In genomic region chr20:57128051-57128757, GRCh38 we compare ENCODE assay signal across 18 cellular contexts.
DNase-seq lines count a peak whose midpoint lies in the region; ATAC-seq and TF ChIP-seq lines count a peak whose summit lies in the region.
"Had no signal": no experiment of that assay in that cellular context is flagged by ENCODE, and none has a peak within 500 bp of the region (broad histone marks: within the 10 kb centered on the region; RNA-seq: fewer than 3 reads in every experiment).

No MANE protein-coding gene starts in this region.

- no peak for TF ChIP-seq RAD21 in SK-N-SH (IDR thresholded peaks at IDR 0.05; ENCODE audit: low read length)

- H3K9me2 ChIP-seq in SK-N-SH = no peaks in the 10 kb centered on the region

- no peaks in the 10 kb centered on the region for H3K36me3 Mint-ChIP-seq in stimulated activated effector memory CD8-positive, alpha-beta T cell treated with anti-CD3 and anti-CD28 coated beads, Interleukin-12 subunit alpha, Interleukin-12 subunit beta, amount 100 ng/mL, for 72 hours
- H3K36me3 Mint-ChIP-seq: CD14-positive monocyte had no signal

- H2BK120ac ChIP-seq in neuronal stem cell (ENCODE audit: low read depth, low read length) = no peak overlapping the region

- H3K4me1 Mint-ChIP-seq in stimulated activated effector memory CD8-positive, alpha-beta T cell treated with anti-CD3 and anti-CD28 coated beads, Interleukin-12 subunit alpha, Interleukin-12 subunit beta, amount 100 ng/mL, for 72 hours = no peaks in the 10 kb centered on the region
- H3K4me1 Mint-ChIP-seq: CD14-positive monocyte had no signal

- peaks cover 1 to 49% (median 48%) of the 10 kb centered on the region in 10 experiments; a peak in 17 of 20 replicates for H3K4me1 ChIP-seq in BLaER1 treated with 17β-estradiol and CSF1 and Interleukin-3, amounts not matched to agents 10 nM and 100 nM
- peaks cover 26% of the 10 kb centered on the region for H3K4me1 ChIP-seq in NT2/D1 (ENCODE audit: insufficient read depth, insufficient read length)
- H3K4me1 ChIP-seq in right cardiac atrium (ENCODE audit: control insufficient read depth, insufficient read depth, low read length) = no peaks in the 10 kb centered on the region
- H3K4me1 ChIP-seq in neuronal stem cell (ENCODE audit: control insufficient read depth in 2 of 2, insufficient read depth in 1 of 2, low read depth in 1 of 2, low read length in 2 of 2) = peaks cover 0 to 17% of the 10 kb centered on the region in 2 donors
- no peaks in the 10 kb centered on the region; a peak in 1 of 4 replicates for H3K4me1 ChIP-seq in SK-N-SH (ENCODE audit: control insufficient read depth in 1 of 2, insufficient read depth in 2 of 2, low read depth in 1 of 2, low read length in 1 of 2)
- H3K4me1 ChIP-seq: HAP-1, SJSA1 had no signal

- peaks cover 0 to 3% (median 0%) of the 10 kb centered on the region in 11 experiments; a peak in 1 of 22 replicates for H3K27me3 ChIP-seq in BLaER1 treated with 17β-estradiol and CSF1 and Interleukin-3, amounts not matched to agents 10 nM and 100 nM
- H3K27me3 ChIP-seq in NT2/D1 (ENCODE audit: insufficient read depth, insufficient read length) = peaks cover 12% of the 10 kb centered on the region
- no peaks in the 10 kb centered on the region for H3K27me3 ChIP-seq in right cardiac atrium (ENCODE audit: control insufficient read depth, insufficient read depth)
- H3K27me3 ChIP-seq in neuronal stem cell (ENCODE audit: control insufficient read depth in 3 of 3, insufficient read depth in 3 of 3, low read depth in 1 of 3, low read length in 3 of 3) = peaks cover 0 to 18% (median 0%) of the 10 kb centered on the region in 3 experiments
- H3K27me3 ChIP-seq in SK-N-SH (ENCODE audit: insufficient read depth) = no peaks in the 10 kb centered on the region
- H3K27me3 ChIP-seq: SJSA1 had no signal

- H3K79me2 ChIP-seq in SK-N-SH (ENCODE audit: insufficient read depth) = no peaks in the 10 kb centered on the region

- no peak for TF ChIP-seq CTCF in SK-N-SH (IDR thresholded peaks at IDR 0.05)

- H3K27ac Mint-ChIP-seq in stimulated activated effector memory CD8-positive, alpha-beta T cell treated with anti-CD3 and anti-CD28 coated beads, Interleukin-12 subunit alpha, Interleukin-12 subunit beta, amount 100 ng/mL, for 72 hours = no peak overlapping the region

- H2BK12ac ChIP-seq in neuronal stem cell (ENCODE audit: low read length) = no peak overlapping the region

- no peak for TF ChIP-seq EP300 in SK-N-SH (IDR thresholded peaks at IDR 0.05; ENCODE audit: borderline replicate concordance in 1 of 2, low read depth in 1 of 2, low read length in 1 of 2)

- H2BK15ac ChIP-seq in neuronal stem cell (ENCODE audit: low read length) = no peak overlapping the region

- no peak overlapping the region for H2BK5ac ChIP-seq in neuronal stem cell (ENCODE audit: low read length)

- H4K20me1 ChIP-seq in BLaER1 treated with 17β-estradiol and CSF1 and Interleukin-3, amounts not matched to agents 10 nM and 100 nM = 0 out of 22 replicates have a peak, but pooled peaks cover 0 to 4% (median 0%) of the 10 kb centered on the region in 11 experiments
- no peaks in the 10 kb centered on the region for H4K20me1 ChIP-seq in SK-N-SH (ENCODE audit: insufficient read depth)

- no peaks in the 10 kb centered on the region for H3K36me3 ChIP-seq in BLaER1 treated with 17β-estradiol and CSF1 and Interleukin-3, amounts not matched to agents 10 nM and 100 nM
- H3K36me3 ChIP-seq in NT2/D1 (ENCODE audit: insufficient read depth, insufficient read length, low read length) = no peaks in the 10 kb centered on the region
- no peaks in the 10 kb centered on the region for H3K36me3 ChIP-seq in neuronal stem cell (replicated peaks in 1 of 2; ENCODE audit: control insufficient read depth in 2 of 2, insufficient read depth in 2 of 2, low read length in 2 of 2)
- no peaks in the 10 kb centered on the region for H3K36me3 ChIP-seq in SK-N-SH (replicated peaks in 1 of 2; ENCODE audit: control insufficient read depth in 1 of 2, insufficient read depth in 2 of 2, low read length in 1 of 2)
- H3K36me3 ChIP-seq: HAP-1, SJSA1 had no signal

- no peak overlapping the region for H3K4me3 Mint-ChIP-seq in stimulated activated effector memory CD8-positive, alpha-beta T cell treated with anti-CD3 and anti-CD28 coated beads, Interleukin-12 subunit alpha, Interleukin-12 subunit beta, amount 100 ng/mL, for 72 hours
- H3K4me3 Mint-ChIP-seq: CD14-positive monocyte had no signal

- H2AK5ac ChIP-seq in neuronal stem cell (ENCODE audit: low read depth, low read length) = no peak overlapping the region

- no peak overlapping the region for H3K14ac ChIP-seq in neuronal stem cell (ENCODE audit: low read length)

- DNase-seq in NT2/D1 (ENCODE audit: low read depth, low spot score) = no peak
- DNase-seq in right cardiac atrium = no peak
- no peak for DNase-seq in neuronal stem cell (ENCODE audit: low spot score)
- no peak for DNase-seq in SK-N-SH
- DNase-seq in stimulated activated effector memory CD8-positive, alpha-beta T cell treated with anti-CD3 and anti-CD28 coated beads, Interleukin-12 subunit alpha, Interleukin-12 subunit beta, amount 100 ng/mL, for 72 hours (ENCODE audit: low spot score in 2 of 2) = no peak
- DNase-seq: DMS79 treated with DMSO at 0.1 percent for 48 hours, KG1, NCI-H1417, NCI-H187 treated with DMSO at 0.1 percent for 48 hours, NCI-H226, NCI-H524 treated with DMSO at 0.1 percent for 48 hours, PC-9 had no signal

- no peak overlapping the region for H2AFZ ChIP-seq in neuronal stem cell (ENCODE audit: low read length)
- H2AFZ ChIP-seq in SK-N-SH (ENCODE audit: low read depth) = no peak overlapping the region
- H2AFZ ChIP-seq: PC-9 had no signal

- no peaks in the 10 kb centered on the region for H3K79me1 ChIP-seq in neuronal stem cell (ENCODE audit: low read depth, low read length)

- no peak overlapping the region for H3K4me3 ChIP-seq in BLaER1 treated with 17β-estradiol and CSF1 and Interleukin-3, amounts not matched to agents 10 nM and 100 nM
- H3K4me3 ChIP-seq in NT2/D1 (ENCODE audit: insufficient read length, low read depth) (no peak overlapping the region), right cardiac atrium (ENCODE audit: low read length) (no peak overlapping the region), neuronal stem cell (ENCODE audit: low read length in 2 of 2) (no peak overlapping the region), SK-N-SH (ENCODE audit: low read depth in 2 of 2, low read length in 1 of 2) (no peak overlapping the region)
- H3K4me3 ChIP-seq: HAP-1, PC-9, SJSA1 had no signal

- peak overlapping the region in 7 of 11 experiments; percentile 45 to 80 (median 67); a peak in 11 of 22 replicates for H3K4me2 ChIP-seq in BLaER1 treated with 17β-estradiol and CSF1 and Interleukin-3, amounts not matched to agents 10 nM and 100 nM
- H3K4me2 ChIP-seq in neuronal stem cell (ENCODE audit: insufficient read depth, low read length, poor library complexity, severe bottlenecking) (no peak overlapping the region), SK-N-SH (no peak overlapping the region)
- H3K4me2 ChIP-seq: PC-9 had no signal

- no peak overlapping the region for H4K8ac ChIP-seq in neuronal stem cell (ENCODE audit: low read depth, low read length)

- no peak overlapping the region for H3K4ac ChIP-seq in neuronal stem cell (ENCODE audit: low read length)

- no peaks in the 10 kb centered on the region for H3F3A ChIP-seq in SK-N-SH (replicated peaks; ENCODE audit: insufficient read depth)

- H4K91ac ChIP-seq in neuronal stem cell (ENCODE audit: low read depth, low read length, poor library complexity) = no peak overlapping the region

- no peaks in the 10 kb centered on the region for H3K9me3 Mint-ChIP-seq in stimulated activated effector memory CD8-positive, alpha-beta T cell treated with anti-CD3 and anti-CD28 coated beads, Interleukin-12 subunit alpha, Interleukin-12 subunit beta, amount 100 ng/mL, for 72 hours
- H3K9me3 Mint-ChIP-seq: CD14-positive monocyte had no signal

- peak; percentile 45 to 69 for ATAC-seq in right cardiac atrium
- no peak for ATAC-seq in GM19035 (IDR thresholded peaks at IDR 0.05; ENCODE audit: unreplicated experiment)
- no peak for ATAC-seq in HG03520 (IDR thresholded peaks at IDR 0.05; ENCODE audit: unreplicated experiment)
- no peak for ATAC-seq in stimulated activated effector memory CD8-positive, alpha-beta T cell treated with anti-CD3 and anti-CD28 coated beads, Interleukin-12 subunit alpha, Interleukin-12 subunit beta, amount 100 ng/mL, for 72 hours

- CTCF ChIA-PET in SK-N-SH (lab: Yijun Ruan, JAX) = interaction anchor here (1.1 kb wide), 1 partner anchor 38 kb away, joined by 3 read pairs; no protein-coding TSS in a partner anchor

- POLR2A ChIA-PET in SK-N-SH (lab: Yijun Ruan, JAX) = no interaction called here

- intact Hi-C loops in right cardiac atrium (cut with DNase I) = no loop called here

- 54% methylated on average over 15 of the region's 15 CpGs for WGBS in right cardiac atrium
- WGBS in neuronal stem cell (ENCODE audit: extremely low coverage in 2 of 2, insufficient read length in 2 of 2, insufficient replicate concordance in 1 of 2), 2 donors = no CpG with 5 or more reads among the region's 15 CpGs
- WGBS in SK-N-SH (ENCODE audit: low lambda C conversion rate) = 36% methylated on average over 7 of the region's 15 CpGs

- H3K27ac ChIP-seq in BLaER1 treated with 17β-estradiol and CSF1 and Interleukin-3, amounts not matched to agents 10 nM and 100 nM = no peak overlapping the region
- H3K27ac ChIP-seq in right cardiac atrium (ENCODE audit: low read length) (no peak overlapping the region), neuronal stem cell (replicated peaks; ENCODE audit: low read length) (no peak overlapping the region), SK-N-SH (ENCODE audit: low read depth in 2 of 2, low read length in 1 of 2) (no peak overlapping the region)
- H3K27ac ChIP-seq: PC-9, SJSA1 had no signal

- H3K23ac ChIP-seq in neuronal stem cell (ENCODE audit: low read depth, low read length, poor library complexity) = no peak overlapping the region

- H3K9ac ChIP-seq in BLaER1 treated with 17β-estradiol and CSF1 and Interleukin-3, amounts not matched to agents 10 nM and 100 nM = no peak overlapping the region
- H3K9ac ChIP-seq in NT2/D1 (ENCODE audit: insufficient read length, low read depth) = peak overlapping the region; percentile 18
- no peak overlapping the region for H3K9ac ChIP-seq in neuronal stem cell (ENCODE audit: low read depth, low read length, poor library complexity)
- no peak overlapping the region for H3K9ac ChIP-seq in SK-N-SH

- H3K18ac ChIP-seq in neuronal stem cell (ENCODE audit: low read length) = peak overlapping the region; percentile 20

- H3K9me3 ChIP-seq in BLaER1 treated with 17β-estradiol and CSF1 and Interleukin-3, amounts not matched to agents 10 nM and 100 nM (replicated peaks in 1 of 11) = no peaks in the 10 kb centered on the region
- H3K9me3 ChIP-seq in NT2/D1 (ENCODE audit: insufficient read depth, low read length) = peaks cover 13% of the 10 kb centered on the region; the same call in 1 of the 2 replicates
- no peaks in the 10 kb centered on the region for H3K9me3 ChIP-seq in right cardiac atrium (ENCODE audit: control insufficient read depth, low read length)
- H3K9me3 ChIP-seq in neuronal stem cell (replicated peaks in 1 of 2; ENCODE audit: control insufficient read depth in 2 of 2, insufficient read depth in 1 of 2, low read depth in 1 of 2, low read length in 2 of 2) = no peaks in the 10 kb centered on the region
- H3K9me3 ChIP-seq in SK-N-SH = no peaks in the 10 kb centered on the region
- H3K9me3 ChIP-seq: HAP-1, SJSA1 had no signal

TF ChIP-seq in SK-N-SH, 30 proteins besides CTCF, POLR2A, EP300 and RAD21 (continues in another document):
- TF ChIP-seq RCOR1 (IDR thresholded peaks at IDR 0.05; ENCODE audit: low read length) (no peak), YY1 (IDR thresholded peaks at IDR 0.05; ENCODE audit: low read depth) (no peak)

Comparison
In these comparisons a context has a peak if more than half of its experiments do, and no peak if none do; other contexts are left out.
1. H3K4me2 ChIP-seq: peak in BLaER1 treated with 17β-estradiol and CSF1 and Interleukin-3, amounts not matched to agents 10 nM and 100 nM (7 of 11); none in neuronal stem cell (single experiment) and SK-N-SH (single experiment).
2. ATAC-seq: peak in right cardiac atrium (2 of 2); none in GM19035 (single experiment), HG03520 (single experiment) and stimulated activated effector memory CD8-positive, alpha-beta T cell treated with anti-CD3 and anti-CD28 coated beads, Interleukin-12 subunit alpha, Interleukin-12 subunit beta, amount 100 ng/mL, for 72 hours (single experiment).